In genomic region chr1:9652379-9653194, GRCh38 we compare ENCODE assay signal across 8 cellular contexts.
DNase-seq lines count a peak whose midpoint lies in the region; ATAC-seq and TF ChIP-seq lines count a peak whose summit lies in the region.

No MANE protein-coding gene starts in this region.

- DNase-seq in activated gamma-delta T cell treated with anti-CD3 and anti-CD28 coated beads, Interleukin-2, amount 50 U/mL, for 16 hours (ENCODE audit: low read depth) = peak; percentile 65
- peak; percentile 58 for DNase-seq in stimulated activated CD4-positive, alpha-beta T cell treated with anti-CD3 and anti-CD28 coated beads, Interleukin-4, amount 100 ng/mL, for 1 hour
- DNase-seq in GDM1 (lab: John Stamatoyannopoulos, UW) (no peak), NCI-H2196 treated with DMSO at 0.1 percent for 48 hours (lab: John Stamatoyannopoulos, UW; ENCODE audit: unreplicated experiment) (no peak)

- peak overlapping the region; percentile 100 for H3K27ac ChIP-seq in OCI-LY3 (ENCODE audit: low read length)

- peak; percentile 24; the same call in 1 of the 2 replicates for TF ChIP-seq CTCF in OCI-LY3 (IDR thresholded peaks at IDR 0.05; ENCODE audit: low read depth, low read length)

- H3K36me3 ChIP-seq in OCI-LY3 (replicated peaks; ENCODE audit: low read depth, low read length) = peaks cover 19% of the 10 kb centered on the region

- H3K79me2 ChIP-seq in OCI-LY3 (ENCODE audit: low read length) = peaks cover 74% of the 10 kb centered on the region

- H3K4me3 ChIP-seq in OCI-LY3 (ENCODE audit: low read length) (peak overlapping the region; percentile 84), iPS-11a (ENCODE audit: low read depth, low read length) (peak overlapping the region; percentile 48)

- H3K27me3 ChIP-seq in OCI-LY3 (ENCODE audit: low read depth, low read length) = no peaks in the 10 kb centered on the region

- peaks cover 5% of the 10 kb centered on the region; the same call in 1 of the 2 replicates for H4K20me1 ChIP-seq in OCI-LY3 (ENCODE audit: insufficient read depth, low read length)

- peak; percentile 56 for TF ChIP-seq POLR2A in GM18526 (IDR thresholded peaks at IDR 0.05; ENCODE audit: extremely low read depth, insufficient read length)

- peak overlapping the region; percentile 90 for H3K9ac ChIP-seq in OCI-LY3 (ENCODE audit: low read length)

- peaks cover 43% of the 10 kb centered on the region for H3K4me1 ChIP-seq in OCI-LY3 (ENCODE audit: low read length)

- H3K9me3 ChIP-seq in OCI-LY3 (ENCODE audit: insufficient read depth, low read length) = no peaks in the 10 kb centered on the region

- peak overlapping the region; percentile 86 for H3K4me2 ChIP-seq in OCI-LY3 (ENCODE audit: low read length)

- no peak for ATAC-seq in HG03095 (IDR thresholded peaks at IDR 0.05; ENCODE audit: unreplicated experiment)

- no peak overlapping the region for H2AFZ ChIP-seq in OCI-LY3 (ENCODE audit: low read depth, low read length)

Comparison
In these comparisons a context has a peak if more than half of its experiments do, and no peak if none do; other contexts are left out.
1. DNase-seq: peak in activated gamma-delta T cell treated with anti-CD3 and anti-CD28 coated beads, Interleukin-2, amount 50 U/mL, for 16 hours (single experiment) and stimulated activated CD4-positive, alpha-beta T cell treated with anti-CD3 and anti-CD28 coated beads, Interleukin-4, amount 100 ng/mL, for 1 hour (single experiment); none in GDM1 (single experiment) and NCI-H2196 treated with DMSO at 0.1 percent for 48 hours (single experiment).